In the genomic region with DNA sequence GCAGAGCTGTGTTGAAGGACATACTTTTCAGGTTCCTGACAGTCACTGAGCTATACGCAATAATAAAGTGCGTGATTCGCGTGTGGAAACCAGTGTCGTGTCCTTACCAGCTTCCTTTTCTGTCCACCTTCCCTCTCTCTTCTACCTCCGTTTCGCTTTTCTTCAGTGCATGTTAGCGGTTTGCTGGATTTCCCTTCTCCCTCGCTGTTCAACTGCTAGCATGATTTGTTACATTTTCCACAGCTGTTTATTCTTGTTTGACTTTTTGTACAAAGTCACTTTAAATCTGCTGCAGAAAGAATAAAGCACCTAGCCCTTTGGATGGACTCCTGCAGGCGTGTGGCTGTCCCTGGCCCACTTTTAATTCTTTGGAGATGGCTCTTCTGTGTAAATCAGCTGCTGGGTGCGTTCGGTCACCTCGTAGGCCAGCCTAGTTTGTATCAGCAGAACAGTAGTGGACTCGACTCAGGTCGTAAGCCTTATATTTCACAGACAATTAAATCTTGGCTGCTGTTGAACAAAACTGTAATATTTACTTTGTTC, we compare ENCODE assay signal across 9 cellular contexts. TPM values are rescaled to one million over a fixed set of nuclear protein-coding genes. Genes with fewer than 3 reads are reported as not detected.
DNase-seq lines count a peak whose midpoint lies in the region; ATAC-seq and TF ChIP-seq lines count a peak whose summit lies in the region.
"Had no signal": no experiment of that assay in that cellular context is flagged by ENCODE, and none has a peak within 500 bp of the region (broad histone marks: within the 10 kb centered on the region; RNA-seq: fewer than 3 reads in every experiment).

No MANE protein-coding gene starts in this region.

- no peak for DNase-seq in T-helper 1 cell
- no peak for DNase-seq in activated CD8-positive, alpha-beta T cell treated with anti-CD3 and anti-CD28 coated beads, Interleukin-2, amount 10 ng/mL, durations not matched to agents 7 days and 5 days
- no peak for DNase-seq in immature natural killer cell
- no peak for DNase-seq in thoracic aorta (ENCODE audit: low spot score)
- no peak for DNase-seq in activated CD4-positive, alpha-beta T cell treated with anti-CD3 and anti-CD28 coated beads, Interleukin-2, amount 50 U/mL, for 1 hour
- no peak for DNase-seq in HT-29 (ENCODE audit: low spot score)
- DNase-seq: OCI-M1 had no signal

- H3K4me1 ChIP-seq in thoracic aorta (ENCODE audit: control insufficient read depth in 1 of 2, low read depth in 2 of 2) = peaks cover 0 to 20% of the 10 kb centered on the region in 2 donors

- POLR2A ChIA-PET in activated CD8-positive, alpha-beta T cell treated with anti-CD3 and anti-CD28 coated beads, Interleukin-2, amount 10 ng/mL, durations not matched to agents 7 days and 5 days (lab: Charles Lee) = interaction anchor here (1.0 kb wide), 1 partner anchor 9 kb away, joined by 3 read pairs; a partner anchor contains a TSS

- H3K9me3 ChIP-seq in thoracic aorta = no peaks in the 10 kb centered on the region

- H3K36me3 ChIP-seq in thoracic aorta = no peaks in the 10 kb centered on the region

- H3K36me3 Mint-ChIP-seq in T-helper 1 cell treated with Interleukin-12 subunit alpha and Interleukin-12 subunit beta and Interleukin-4 antibody, amounts not matched to agents 30 μg/mL and 1 μg/mL, for 36 hours (ENCODE audit: low read depth) = peaks cover 3% of the 10 kb centered on the region
- peaks cover 2% of the 10 kb centered on the region for H3K36me3 Mint-ChIP-seq in activated CD8-positive, alpha-beta T cell treated with anti-CD3 and anti-CD28 coated beads, Interleukin-2, amount 10 ng/mL, durations not matched to agents 7 days and 5 days (ENCODE audit: low read depth)
- peaks cover 0 to 3% (median 0%) of the 10 kb centered on the region in 3 donors for H3K36me3 Mint-ChIP-seq in immature natural killer cell

- H3K4me3 Mint-ChIP-seq in T-helper 1 cell treated with Interleukin-12 subunit alpha and Interleukin-12 subunit beta and Interleukin-4 antibody, amounts not matched to agents 30 μg/mL and 1 μg/mL, for 36 hours = peak overlapping the region; percentile 9
- peak overlapping the region; percentile 2 for H3K4me3 Mint-ChIP-seq in activated CD8-positive, alpha-beta T cell treated with anti-CD3 and anti-CD28 coated beads, Interleukin-2, amount 10 ng/mL, durations not matched to agents 7 days and 5 days
- H3K4me3 Mint-ChIP-seq in immature natural killer cell = peak overlapping the region; percentile 5 to 69 (median 61)

- TF ChIP-seq CTCF in thoracic aorta (IDR thresholded peaks at IDR 0.05) = no peak

- peak overlapping the region; percentile 79 to 81 for H3K27ac ChIP-seq in thoracic aorta

- H3K27ac Mint-ChIP-seq in T-helper 1 cell treated with Interleukin-12 subunit alpha and Interleukin-12 subunit beta and Interleukin-4 antibody, amounts not matched to agents 30 μg/mL and 1 μg/mL, for 36 hours = no peak overlapping the region
- H3K27ac Mint-ChIP-seq in activated CD8-positive, alpha-beta T cell treated with anti-CD3 and anti-CD28 coated beads, Interleukin-2, amount 10 ng/mL, durations not matched to agents 7 days and 5 days = no peak overlapping the region
- H3K27ac Mint-ChIP-seq in immature natural killer cell = no peak overlapping the region

- H3K27me3 ChIP-seq in thoracic aorta (replicated peaks; ENCODE audit: insufficient read depth) = no peaks in the 10 kb centered on the region

- peaks cover 79% of the 10 kb centered on the region for H3K27me3 Mint-ChIP-seq in T-helper 1 cell treated with Interleukin-12 subunit alpha and Interleukin-12 subunit beta and Interleukin-4 antibody, amounts not matched to agents 30 μg/mL and 1 μg/mL, for 36 hours (ENCODE audit: low read depth)
- H3K27me3 Mint-ChIP-seq in activated CD8-positive, alpha-beta T cell treated with anti-CD3 and anti-CD28 coated beads, Interleukin-2, amount 10 ng/mL, durations not matched to agents 7 days and 5 days (ENCODE audit: low read depth) = peaks cover 73% of the 10 kb centered on the region
- peaks cover 20 to 41% (median 23%) of the 10 kb centered on the region in 3 donors for H3K27me3 Mint-ChIP-seq in immature natural killer cell (ENCODE audit: low read depth in 3 of 3)

- CTCF ChIA-PET in activated CD8-positive, alpha-beta T cell treated with anti-CD3 and anti-CD28 coated beads, Interleukin-2, amount 10 ng/mL, durations not matched to agents 7 days and 5 days (lab: Charles Lee) = no interaction called here

- H3K4me3 ChIP-seq in thoracic aorta = peak overlapping the region; percentile 78

- peaks cover 5% of the 10 kb centered on the region for H3K4me1 Mint-ChIP-seq in T-helper 1 cell treated with Interleukin-12 subunit alpha and Interleukin-12 subunit beta and Interleukin-4 antibody, amounts not matched to agents 30 μg/mL and 1 μg/mL, for 36 hours (ENCODE audit: low read depth)
- peaks cover 9% of the 10 kb centered on the region for H3K4me1 Mint-ChIP-seq in activated CD8-positive, alpha-beta T cell treated with anti-CD3 and anti-CD28 coated beads, Interleukin-2, amount 10 ng/mL, durations not matched to agents 7 days and 5 days (ENCODE audit: low read depth)
- H3K4me1 Mint-ChIP-seq in immature natural killer cell = peaks cover 4 to 10% of the 10 kb centered on the region in 2 donors

- peaks cover 3% of the 10 kb centered on the region for H3K9me3 Mint-ChIP-seq in T-helper 1 cell treated with Interleukin-12 subunit alpha and Interleukin-12 subunit beta and Interleukin-4 antibody, amounts not matched to agents 30 μg/mL and 1 μg/mL, for 36 hours
- no peaks in the 10 kb centered on the region for H3K9me3 Mint-ChIP-seq in activated CD8-positive, alpha-beta T cell treated with anti-CD3 and anti-CD28 coated beads, Interleukin-2, amount 10 ng/mL, durations not matched to agents 7 days and 5 days (ENCODE audit: insufficient read depth)
- peaks cover 0 to 38% (median 6%) of the 10 kb centered on the region in 6 donors for H3K9me3 Mint-ChIP-seq in immature natural killer cell

- no peak for ATAC-seq in activated CD8-positive, alpha-beta T cell treated with anti-CD3 and anti-CD28 coated beads, Interleukin-2, amount 10 ng/mL, durations not matched to agents 7 days and 5 days
- peak; percentile 8 for ATAC-seq in thoracic aorta (ENCODE audit: insufficient number of reproducible peaks, low FRiP score, low read depth)
- no peak for ATAC-seq in HG02610 (IDR thresholded peaks at IDR 0.05; ENCODE audit: unreplicated experiment)

RNA-seq across cellular contexts. Expression of a gene that starts 8.9 kb away (rescaled TPM):
- total RNA-seq in activated CD8-positive, alpha-beta T cell treated with anti-CD3 and anti-CD28 coated beads, Interleukin-2, amount 10 ng/mL, durations not matched to agents 7 days and 5 days = not detected
- polyA plus RNA-seq in immature natural killer cell = not detected
- total RNA-seq in thoracic aorta = 10 to 100 TPM; 25.7 to 28.2 TPM
- total RNA-seq in HT-29 (2014; rRNA removed; shearing (Covaris generic)) = not detected in 2 replicates

Comparison
In these comparisons a context has a peak if more than half of its experiments do, and no peak if none do; other contexts are left out.
1. H3K4me3 Mint-ChIP-seq: peak in every context shown above with its lines; median percentile 61 in immature natural killer cell; 9 in T-helper 1 cell treated with Interleukin-12 subunit alpha and Interleukin-12 subunit beta and Interleukin-4 antibody, amounts not matched to agents 30 μg/mL and 1 μg/mL, for 36 hours; 2 in activated CD8-positive, alpha-beta T cell treated with anti-CD3 and anti-CD28 coated beads, Interleukin-2, amount 10 ng/mL, durations not matched to agents 7 days and 5 days.
2. RNA of a gene that starts 8.9 kb away (total RNA-seq): 25.7 to 28.2 TPM in thoracic aorta; not detected in activated CD8-positive, alpha-beta T cell treated with anti-CD3 and anti-CD28 coated beads, Interleukin-2, amount 10 ng/mL, durations not matched to agents 7 days and 5 days and not detected in HT-29; every median in the first group is over 10 times any median in the second.